In genomic region chr4:142353149-142353738, GRCh38 we compare ENCODE assay signal across 8 cellular contexts.
DNase-seq lines count a peak whose midpoint lies in the region; ATAC-seq, FAIRE-seq and TF ChIP-seq lines count a peak whose summit lies in the region.

No MANE protein-coding gene starts in this region.

- peak; percentile 97 for TF ChIP-seq CTCF in Loucy (conservative IDR thresholded peaks at IDR 0.05; ENCODE audit: low read length)
- TF ChIP-seq CTCF in fibroblast of lung (conservative IDR thresholded peaks at IDR 0.05 in 1 of 2, IDR thresholded peaks at IDR 0.05 in 1 of 2; ENCODE audit: low read depth in 1 of 2, low read length in 2 of 2), result peak; percentile 82 to 83
- TF ChIP-seq CTCF in pancreas (IDR thresholded peaks at IDR 0.05), result peak; percentile 63 to 83 (median 78)

- H3K9me3 Mint-ChIP-seq in CD4-positive, CD25-positive, alpha-beta regulatory T cell, result no peaks in the 10 kb centered on the region
- no peaks in the 10 kb centered on the region for H3K9me3 Mint-ChIP-seq in T-helper 2 cell treated with Interferon-gamma antibody and Interleukin-4, amounts not matched to agents 5 μg/mL and 100 μg/mL, for 36 hours

- no peaks in the 10 kb centered on the region for H3K27me3 ChIP-seq in CD4-positive, CD25-positive, alpha-beta regulatory T cell (ENCODE audit: control insufficient read depth, insufficient read depth, low read length)
- H3K27me3 ChIP-seq in Loucy (ENCODE audit: insufficient read depth, low read length, poor library complexity, severe bottlenecking) (no peaks in the 10 kb centered on the region), fibroblast of lung (ENCODE audit: control insufficient read depth, insufficient read depth, low read length) (no peaks in the 10 kb centered on the region), pancreas (no peaks in the 10 kb centered on the region)

- H3K27ac Mint-ChIP-seq in CD4-positive, CD25-positive, alpha-beta regulatory T cell, result peak overlapping the region; percentile 31 to 90 (median 74)
- H3K27ac Mint-ChIP-seq in T-helper 2 cell treated with Interferon-gamma antibody and Interleukin-4, amounts not matched to agents 5 μg/mL and 100 μg/mL, for 36 hours, result peak overlapping the region; percentile 78

- intact Hi-C loops in pancreas (cut with DNase I), result loop anchor here in 2 of 3 donors (10.0 kb wide), 2 partner anchors 352 to 372 kb away; no protein-coding TSS in a partner anchor

- no peaks in the 10 kb centered on the region for H3K9me3 ChIP-seq in CD4-positive, CD25-positive, alpha-beta regulatory T cell (ENCODE audit: control insufficient read depth in 2 of 2, low read length in 2 of 2)
- H3K9me3 ChIP-seq in Loucy (ENCODE audit: insufficient read depth, low read depth, low read length), result no peaks in the 10 kb centered on the region
- no peaks in the 10 kb centered on the region for H3K9me3 ChIP-seq in fibroblast of lung (ENCODE audit: control insufficient read depth, insufficient read depth, low read depth, low read length)
- no peaks in the 10 kb centered on the region for H3K9me3 ChIP-seq in pancreas

- peaks cover 77% of the 10 kb centered on the region for H3K4me1 ChIP-seq in CD4-positive, CD25-positive, alpha-beta regulatory T cell (ENCODE audit: control insufficient read depth, insufficient read depth, low read length, poor library complexity, severe bottlenecking)
- H3K4me1 ChIP-seq in Loucy (ENCODE audit: insufficient read depth, low read length, poor library complexity, severe bottlenecking), result peaks cover 63% of the 10 kb centered on the region
- H3K4me1 ChIP-seq in fibroblast of lung (ENCODE audit: control insufficient read depth, extremely low read depth, insufficient read depth, low read length), result no peaks in the 10 kb centered on the region
- H3K4me1 ChIP-seq in pancreas, result peaks cover 7 to 27% (median 17%) of the 10 kb centered on the region in 3 donors

- H3K27me3 Mint-ChIP-seq in CD4-positive, CD25-positive, alpha-beta regulatory T cell, result no peaks in the 10 kb centered on the region
- no peaks in the 10 kb centered on the region for H3K27me3 Mint-ChIP-seq in T-helper 2 cell treated with Interferon-gamma antibody and Interleukin-4, amounts not matched to agents 5 μg/mL and 100 μg/mL, for 36 hours (ENCODE audit: low read depth)

- H3K79me2 ChIP-seq in Loucy (ENCODE audit: insufficient read depth, low read length) (peaks cover 92% of the 10 kb centered on the region), fibroblast of lung (ENCODE audit: control insufficient read depth, insufficient read depth, low read length) (no peaks in the 10 kb centered on the region)

- H3K4me2 ChIP-seq in Loucy (ENCODE audit: low read depth, low read length, poor library complexity, severe bottlenecking) (no peak overlapping the region), fibroblast of lung (ENCODE audit: extremely low read depth, insufficient read depth, low read length) (no peak overlapping the region)

- H3K4me3 Mint-ChIP-seq in CD4-positive, CD25-positive, alpha-beta regulatory T cell, result peak overlapping the region in 2 of 4 donors; percentile 8 to 49
- H3K4me3 Mint-ChIP-seq in T-helper 2 cell treated with Interferon-gamma antibody and Interleukin-4, amounts not matched to agents 5 μg/mL and 100 μg/mL, for 36 hours, result peak overlapping the region; percentile 71

- H3K27ac ChIP-seq in CD4-positive, CD25-positive, alpha-beta regulatory T cell (ENCODE audit: insufficient read depth, low read length, poor library complexity, severe bottlenecking), result peak overlapping the region; percentile 79
- H3K27ac ChIP-seq in fibroblast of lung (ENCODE audit: insufficient read depth, low read length) (no peak overlapping the region), pancreas (no peak overlapping the region)

- DNase-seq in CD4-positive, CD25-positive, alpha-beta regulatory T cell, result peak in 2 of 3 donors; percentile 45 to 61
- DNase-seq in T-helper 2 cell treated with Interferon-gamma antibody and Interleukin-4, amounts not matched to agents 5 μg/mL and 100 μg/mL, for 36 hours (ENCODE audit: low spot score), result no peak
- peak; percentile 70 to 88 for DNase-seq in fibroblast of lung (ENCODE audit: low read depth in 2 of 2)
- DNase-seq in pancreas, result no peak
- no peak for DNase-seq in mesenteric fat pad (ENCODE audit: low spot score)

- no peak overlapping the region for H3K9ac ChIP-seq in Loucy (ENCODE audit: low read depth, low read length, poor library complexity, severe bottlenecking)
- H3K9ac ChIP-seq in fibroblast of lung (ENCODE audit: insufficient read depth, low read length), result no peak overlapping the region

- H2AFZ ChIP-seq in Loucy (ENCODE audit: low read length) (no peak overlapping the region), fibroblast of lung (ENCODE audit: low read length) (no peak overlapping the region)

- peak overlapping the region; percentile 33 for H3K4me3 ChIP-seq in CD4-positive, CD25-positive, alpha-beta regulatory T cell (ENCODE audit: low read depth, low read length)
- H3K4me3 ChIP-seq in Loucy (ENCODE audit: low read length, poor library complexity, severe bottlenecking), result no peak overlapping the region
- no peak overlapping the region for H3K4me3 ChIP-seq in fibroblast of lung (replicated peaks in 1 of 4; ENCODE audit: control extremely low read depth in 1 of 4, insufficient read depth in 1 of 4, low read depth in 3 of 4, low read length in 4 of 4)
- no peak overlapping the region for H3K4me3 ChIP-seq in pancreas

- peaks cover 19% of the 10 kb centered on the region for H4K20me1 ChIP-seq in Loucy (ENCODE audit: insufficient read depth, low read length, poor library complexity, severe bottlenecking)
- H4K20me1 ChIP-seq in fibroblast of lung (ENCODE audit: control insufficient read depth, extremely low read depth, insufficient read depth, low read length), result no peaks in the 10 kb centered on the region

- no peaks in the 10 kb centered on the region for H3K9me2 ChIP-seq in Loucy (replicated peaks; ENCODE audit: low read depth, low read length)

- peaks cover 3% of the 10 kb centered on the region for H3K36me3 Mint-ChIP-seq in CD4-positive, CD25-positive, alpha-beta regulatory T cell
- H3K36me3 Mint-ChIP-seq in T-helper 2 cell treated with Interferon-gamma antibody and Interleukin-4, amounts not matched to agents 5 μg/mL and 100 μg/mL, for 36 hours (ENCODE audit: low read depth), result peaks cover 23% of the 10 kb centered on the region

- FAIRE-seq in pancreas (lab: Jason Lieb, UNC), result peak; percentile 84

- H3K36me3 ChIP-seq in CD4-positive, CD25-positive, alpha-beta regulatory T cell (ENCODE audit: control insufficient read depth, insufficient read depth, low read length), result peaks cover 1% of the 10 kb centered on the region
- H3K36me3 ChIP-seq in Loucy (ENCODE audit: insufficient read depth, low read length) (no peaks in the 10 kb centered on the region), fibroblast of lung (ENCODE audit: control insufficient read depth, insufficient read depth, low read length) (no peaks in the 10 kb centered on the region), pancreas (no peaks in the 10 kb centered on the region)

- H3F3A ChIP-seq in Loucy (ENCODE audit: low read depth), result no peaks in the 10 kb centered on the region

- no peak for ATAC-seq in CD4-positive, CD25-positive, alpha-beta regulatory T cell (ENCODE audit: low read depth in 2 of 2)
- peak; percentile 64 for ATAC-seq in GM18517 (IDR thresholded peaks at IDR 0.05; ENCODE audit: unreplicated experiment)
- peak; percentile 42 to 86 (median 78) for ATAC-seq in pancreas
- ATAC-seq in GM21529 (IDR thresholded peaks at IDR 0.05; ENCODE audit: unreplicated experiment), result no peak

- 21 to 22% methylated on average over 5 of the region's 5 CpGs for WGBS in pancreas, 2 donors

- H3K4me1 Mint-ChIP-seq in CD4-positive, CD25-positive, alpha-beta regulatory T cell, result peaks cover 68 to 95% (median 88%) of the 10 kb centered on the region in 4 donors
- H3K4me1 Mint-ChIP-seq in T-helper 2 cell treated with Interferon-gamma antibody and Interleukin-4, amounts not matched to agents 5 μg/mL and 100 μg/mL, for 36 hours (ENCODE audit: low read depth), result peaks cover 89% of the 10 kb centered on the region

Comparison
In these comparisons a context has a peak if more than half of its experiments do, and no peak if none do; other contexts are left out.
1. ATAC-seq: peak in GM18517 (single experiment) and pancreas (4 of 4); none in CD4-positive, CD25-positive, alpha-beta regulatory T cell (0 of 2) and GM21529 (single experiment).
2. DNase-seq: peak in CD4-positive, CD25-positive, alpha-beta regulatory T cell (2 of 3) and fibroblast of lung (2 of 2); none in T-helper 2 cell treated with Interferon-gamma antibody and Interleukin-4, amounts not matched to agents 5 μg/mL and 100 μg/mL, for 36 hours (single experiment), pancreas (0 of 6) and mesenteric fat pad (single experiment).
3. Peak in every context shown above with its lines, with median percentiles within 50 percentile points of each other: CTCF ChIP-seq.